ENCODE assay signal across 11 cellular contexts in genomic region chr5:109016300-109016699, GRCh38.
DNase-seq lines count a peak whose midpoint lies in the region; ATAC-seq lines count a peak whose summit lies in the region.
"Had no signal": no experiment of that assay in that cellular context is flagged by ENCODE, and none has a peak within 500 bp of the region (broad histone marks: within the 10 kb centered on the region; RNA-seq: fewer than 3 reads in every experiment).

No MANE protein-coding gene starts in this region.

- no peak overlapping the region for H3K4me3 Mint-ChIP-seq in central memory CD8-positive, alpha-beta T cell

- H3K9me3 Mint-ChIP-seq in central memory CD8-positive, alpha-beta T cell, result no peaks in the 10 kb centered on the region

- no peaks in the 10 kb centered on the region for H3K27me3 Mint-ChIP-seq in central memory CD8-positive, alpha-beta T cell

- H3K4me1 Mint-ChIP-seq in central memory CD8-positive, alpha-beta T cell, result peaks cover 5% of the 10 kb centered on the region

- DNase-seq in central memory CD8-positive, alpha-beta T cell (ENCODE audit: low spot score in 2 of 2), result no peak
- peak; percentile 34 for DNase-seq in renal cortical epithelial cell (ENCODE audit: low read depth)
- no peak for DNase-seq in AML-193 (lab: John Stamatoyannopoulos, UW)
- no peak for DNase-seq in NCI-H345 treated with DMSO at 0.1 percent for 48 hours (lab: John Stamatoyannopoulos, UW; ENCODE audit: unreplicated experiment)
- DNase-seq in GM19240 (ENCODE audit: insufficient read length, low spot score), result no peak
- DNase-seq: brain microvascular endothelial cell, left ventricle myocardium inferior, NCI-H1436, substantia nigra had no signal

- H3K36me3 Mint-ChIP-seq in central memory CD8-positive, alpha-beta T cell (ENCODE audit: insufficient read depth), result no peaks in the 10 kb centered on the region

- peak; percentile 50 for ATAC-seq in GM19397 (IDR thresholded peaks at IDR 0.05; ENCODE audit: unreplicated experiment)
- peak; percentile 67 for ATAC-seq in HG03196 (IDR thresholded peaks at IDR 0.05; ENCODE audit: unreplicated experiment)
- peak; percentile 36 for ATAC-seq in central memory CD8-positive, alpha-beta T cell (replicated peaks; ENCODE audit: extremely low read depth, poor library complexity, severe bottlenecking)

- no peak overlapping the region for H3K27ac Mint-ChIP-seq in central memory CD8-positive, alpha-beta T cell (ENCODE audit: low read depth)
